In genomic region chr18:13461488-13461887, GRCh38 we compare ENCODE assay signal across 18 cellular contexts.
DNase-seq lines count a peak whose midpoint lies in the region; ATAC-seq, FAIRE-seq and TF ChIP-seq lines count a peak whose summit lies in the region.
"Had no signal": no experiment of that assay in that cellular context is flagged by ENCODE, and none has a peak within 500 bp of the region (broad histone marks: within the 10 kb centered on the region; RNA-seq: fewer than 3 reads in every experiment).

No MANE protein-coding gene starts in this region.

- H3K27ac Mint-ChIP-seq in CD4-positive, alpha-beta T cell, result peak overlapping the region; percentile 97

- peaks cover 84% of the 10 kb centered on the region for H3K4me1 Mint-ChIP-seq in CD4-positive, alpha-beta T cell (ENCODE audit: low read depth)

- peaks cover 54% of the 10 kb centered on the region for H3K36me3 ChIP-seq in KOPT-K1 (ENCODE audit: insufficient read depth, low read length)
- H3K36me3 ChIP-seq: right atrium auricular region, upper lobe of right lung had no signal

- FAIRE-seq in GM19239 (lab: Jason Lieb, UNC), result no peak

- H3K27me3 Mint-ChIP-seq in CD4-positive, alpha-beta T cell, result no peaks in the 10 kb centered on the region

- no peak for DNase-seq in CD4-positive, alpha-beta T cell
- DNase-seq in RPMI8226 (peak; percentile 15), fibroblast of the aortic adventitia (ENCODE audit: low read depth) (peak; percentile 4), COLO829 (ENCODE audit: low spot score) (no peak), GM19239 (ENCODE audit: insufficient read length, low spot score) (no peak), caudate nucleus (lab: John Stamatoyannopoulos, UW) (no peak), cerebellar cortex (ENCODE audit: low spot score) (no peak)
- DNase-seq: activated CD4-positive, alpha-beta T cell treated with anti-CD3 and anti-CD28 coated beads, Interleukin-2, amount 50 U/mL, for 1 hour; activated naive CD4-positive, alpha-beta T cell; anterior cingulate cortex; kidney glomerular epithelial cell; MM.1S; NCI-H2029 treated with DMSO at 0.1 percent for 48 hours; occipital lobe; stimulated activated CD4-positive, alpha-beta T cell treated with anti-CD3 and anti-CD28 coated beads, Interleukin-12 subunit alpha, Interleukin-12 subunit beta, amount 100 ng/mL, for 4 hours; upper lobe of right lung had no signal

- no peaks in the 10 kb centered on the region for H3K27me3 ChIP-seq in CD4-positive, alpha-beta T cell (ENCODE audit: control insufficient read depth, insufficient read depth, low read length)
- H3K27me3 ChIP-seq: right atrium auricular region, upper lobe of right lung had no signal

- ATAC-seq in CD4-positive, alpha-beta T cell (ENCODE audit: poor library complexity), result no peak
- ATAC-seq: upper lobe of right lung had no signal

- CTCF ChIA-PET in CD4-positive, alpha-beta T cell (lab: Charles Lee), result no interaction called here

- intact Hi-C loops in CD4-positive, alpha-beta T cell (cut with DNase I, micrococcal nuclease), result loop anchor here (5.0 to 10.0 kb wide), 2 partner anchors 79 to 153 kb away; no protein-coding TSS in a partner anchor

- H3K27ac ChIP-seq in CD4-positive, alpha-beta T cell (ENCODE audit: low read depth, low read length), result no peak overlapping the region
- H3K27ac ChIP-seq in KOPT-K1 (ENCODE audit: low read depth, low read length, poor library complexity, severe bottlenecking) (peak overlapping the region; percentile 84), caudate nucleus (ENCODE audit: low read depth, low read length) (no peak overlapping the region)
- H3K27ac ChIP-seq: right atrium auricular region, upper lobe of right lung had no signal

- H3K9me3 ChIP-seq in CD4-positive, alpha-beta T cell (ENCODE audit: control insufficient read depth, low read length), result no peaks in the 10 kb centered on the region
- H3K9me3 ChIP-seq in KOPT-K1 (ENCODE audit: insufficient read depth, low read length, poor library complexity, severe bottlenecking), result peaks cover 2% of the 10 kb centered on the region
- H3K9me3 ChIP-seq: right atrium auricular region, upper lobe of right lung had no signal

- no peak for TF ChIP-seq CTCF in CD4-positive, alpha-beta T cell (IDR thresholded peaks at IDR 0.05)
- TF ChIP-seq CTCF in fibroblast of the aortic adventitia (IDR thresholded peaks at IDR 0.05; ENCODE audit: insufficient read depth, low read length), result no peak

- no peak overlapping the region for H3K4me3 Mint-ChIP-seq in CD4-positive, alpha-beta T cell

- H3K36me3 Mint-ChIP-seq in CD4-positive, alpha-beta T cell (ENCODE audit: low read depth), result peaks cover 19% of the 10 kb centered on the region

- POLR2A ChIA-PET in CD4-positive, alpha-beta T cell (lab: Charles Lee), result no interaction called here

- no peak overlapping the region for H3K4me3 ChIP-seq in fibroblast of the aortic adventitia (ENCODE audit: low read depth, low read length)
- H3K4me3 ChIP-seq: right atrium auricular region, upper lobe of right lung had no signal

- no peaks in the 10 kb centered on the region for H3K9me3 Mint-ChIP-seq in CD4-positive, alpha-beta T cell

Comparison
In these comparisons a context has a peak if more than half of its experiments do, and no peak if none do; other contexts are left out.
1. DNase-seq: peak in RPMI8226 (single experiment) and fibroblast of the aortic adventitia (single experiment); none in CD4-positive, alpha-beta T cell (0 of 10), COLO829 (single experiment), GM19239 (single experiment), caudate nucleus (0 of 61) and cerebellar cortex (single experiment).